In the genomic region with DNA sequence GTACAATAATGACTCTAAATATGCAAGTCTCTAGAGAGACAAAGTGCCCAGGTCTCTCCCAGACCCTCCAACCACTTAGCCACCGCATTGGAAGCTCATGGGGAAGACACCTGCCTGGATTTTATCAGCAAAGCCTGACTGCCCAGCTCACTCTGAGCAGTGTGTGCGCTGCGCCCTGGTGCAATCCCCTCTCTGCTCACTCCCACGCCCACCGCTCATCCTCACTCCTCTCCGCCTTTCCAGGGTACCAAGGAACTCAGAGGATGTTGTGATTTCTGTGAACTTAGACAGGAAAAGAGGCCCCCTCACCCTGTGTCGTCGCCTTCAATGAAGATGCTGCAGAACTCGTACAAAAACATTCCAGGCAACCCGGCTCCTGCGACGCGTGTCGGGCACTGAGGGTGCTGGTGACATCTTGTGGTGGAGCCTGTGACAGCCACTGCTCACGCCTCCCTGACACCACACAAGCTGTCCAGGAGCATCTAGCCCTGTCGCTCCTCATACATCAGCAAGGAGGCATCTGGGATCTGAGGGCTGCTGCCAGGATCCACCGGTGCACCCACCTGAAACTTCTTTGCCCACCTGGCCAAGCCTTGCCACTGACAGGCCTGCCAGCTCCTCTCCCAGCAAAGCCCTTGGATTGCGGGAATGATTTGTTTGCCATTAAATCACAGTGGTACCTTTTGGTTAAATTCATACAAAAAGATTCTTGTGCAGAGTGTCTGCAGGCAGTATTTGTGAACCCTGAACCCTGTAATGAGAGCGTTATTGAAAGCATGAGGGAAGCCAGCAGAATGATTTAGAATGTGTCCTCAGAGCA, we compare ENCODE assay signal across 10 cellular contexts.
DNase-seq lines count a peak whose midpoint lies in the region; ATAC-seq and TF ChIP-seq lines count a peak whose summit lies in the region.
"Had no signal": no experiment of that assay in that cellular context is flagged by ENCODE, and none has a peak within 500 bp of the region (broad histone marks: within the 10 kb centered on the region; RNA-seq: fewer than 3 reads in every experiment).

No MANE protein-coding gene starts in this region.

- DNase-seq in HT1080 (ENCODE audit: low read depth) (peak; percentile 30), astrocyte of the spinal cord (ENCODE audit: low read depth, low spot score) (no peak), UCSD-AML1 (lab: John Stamatoyannopoulos, UW; ENCODE audit: unreplicated experiment) (no peak), activated T-cell treated with anti-CD3 and anti-CD28 coated beads for 4 hours (no peak), prostate gland (ENCODE audit: low spot score) (no peak)
- DNase-seq in activated T-cell treated with anti-CD3 and anti-CD28 coated beads, Interleukin-2, amount 50 U/mL, for 4 hours, result no peak

- ATAC-seq in activated T-cell treated with anti-CD3 and anti-CD28 coated beads, Interleukin-2, amount 50 U/mL, for 4 hours, result no peak

- no peak overlapping the region for H3K4me3 ChIP-seq in DOHH2 (ENCODE audit: low read length)
- no peak overlapping the region for H3K4me3 ChIP-seq in astrocyte of the spinal cord (ENCODE audit: low read depth, low read length)
- H3K4me3 ChIP-seq in prostate gland, result no peak overlapping the region
- H3K4me3 ChIP-seq: SK-N-MC had no signal

- H3K9me2 ChIP-seq in DOHH2 (replicated peaks; ENCODE audit: control insufficient read depth, low read length), result no peaks in the 10 kb centered on the region

- peak; percentile 19 for TF ChIP-seq CTCF in DOHH2 (IDR thresholded peaks at IDR 0.05; ENCODE audit: low read depth, low read length, poor library complexity, severe bottlenecking)
- peak; percentile 8 for TF ChIP-seq CTCF in astrocyte of the spinal cord (IDR thresholded peaks at IDR 0.05; ENCODE audit: low read depth, low read length)
- peak; percentile 36 to 55 (median 47) for TF ChIP-seq CTCF in nephron (IDR thresholded peaks at IDR 0.05; ENCODE audit: unreplicated experiment in 3 of 3)
- peak in 1 of 4 experiments; percentile 16 for TF ChIP-seq CTCF in prostate gland (IDR thresholded peaks at IDR 0.05)

- H3K27ac Mint-ChIP-seq in nephron, result peak overlapping the region in 2 of 3 experiments; percentile 18 to 32
- H3K27ac Mint-ChIP-seq: memory B cell had no signal

- H3K4me2 ChIP-seq in DOHH2 (ENCODE audit: low read length), result no peak overlapping the region

- in situ Hi-C loops in astrocyte of the spinal cord (cut with HindIII; ENCODE audit: low sequenced_read_pairs), result no loop called here

- WGBS in prostate gland, result 41% methylated on average over 19 of the region's 19 CpGs

- H3K27me3 ChIP-seq in DOHH2 (ENCODE audit: control insufficient read depth, low read length) (peaks cover 3% of the 10 kb centered on the region; the same call in 1 of the 2 replicates), prostate gland (replicated peaks; ENCODE audit: insufficient read depth) (no peaks in the 10 kb centered on the region)

- no peak for TF ChIP-seq POLR2A in prostate gland (IDR thresholded peaks at IDR 0.05)

- H3K4me1 ChIP-seq in DOHH2 (ENCODE audit: control insufficient read depth, low read length) (peaks cover 7% of the 10 kb centered on the region), prostate gland (replicated peaks) (no peaks in the 10 kb centered on the region)

- H3K27ac ChIP-seq in DOHH2 (ENCODE audit: low read depth, low read length) (no peak overlapping the region), prostate gland (no peak overlapping the region)
- H3K27ac ChIP-seq: SK-N-MC had no signal

- intact Hi-C loops in prostate gland (cut with DNase I), result no loop called here

- peaks cover 22% of the 10 kb centered on the region for H3K4me1 Mint-ChIP-seq in nephron
- no peaks in the 10 kb centered on the region for H3K4me1 Mint-ChIP-seq in activated T-cell treated with anti-CD3 and anti-CD28 coated beads, Interleukin-2, amount 50 U/mL, for 4 hours (ENCODE audit: low read depth)

- H3K9me3 ChIP-seq in DOHH2 (ENCODE audit: control insufficient read depth, insufficient read depth, low read length) (no peaks in the 10 kb centered on the region), prostate gland (no peaks in the 10 kb centered on the region)

- H3K27me3 Mint-ChIP-seq in nephron (ENCODE audit: low read depth), result peaks cover 27% of the 10 kb centered on the region
- no peaks in the 10 kb centered on the region for H3K27me3 Mint-ChIP-seq in activated T-cell treated with anti-CD3 and anti-CD28 coated beads, Interleukin-2, amount 50 U/mL, for 4 hours (ENCODE audit: low read depth)

- no peaks in the 10 kb centered on the region for H3K36me3 ChIP-seq in DOHH2 (ENCODE audit: control insufficient read depth, low read length)
- no peaks in the 10 kb centered on the region for H3K36me3 ChIP-seq in prostate gland

- no peaks in the 10 kb centered on the region for H3K79me2 ChIP-seq in DOHH2 (ENCODE audit: control insufficient read depth, low read length)

- H4K20me1 ChIP-seq in DOHH2 (ENCODE audit: control insufficient read depth, insufficient read depth, low read depth, low read length), result no peaks in the 10 kb centered on the region

- no peaks in the 10 kb centered on the region for H3F3A ChIP-seq in DOHH2 (ENCODE audit: control insufficient read depth, insufficient read depth)

- no peaks in the 10 kb centered on the region for H3K9me3 Mint-ChIP-seq in nephron
- H3K9me3 Mint-ChIP-seq in activated T-cell treated with anti-CD3 and anti-CD28 coated beads, Interleukin-2, amount 50 U/mL, for 4 hours, result no peaks in the 10 kb centered on the region

- no peak overlapping the region for H3K4me3 Mint-ChIP-seq in nephron
- no peak overlapping the region for H3K4me3 Mint-ChIP-seq in activated T-cell treated with anti-CD3 and anti-CD28 coated beads, Interleukin-2, amount 50 U/mL, for 4 hours
- H3K4me3 Mint-ChIP-seq: memory B cell had no signal

- H3K36me3 Mint-ChIP-seq in nephron (ENCODE audit: low read depth), result no peaks in the 10 kb centered on the region
- H3K36me3 Mint-ChIP-seq in activated T-cell treated with anti-CD3 and anti-CD28 coated beads, Interleukin-2, amount 50 U/mL, for 4 hours (ENCODE audit: insufficient read depth), result no peaks in the 10 kb centered on the region
- H3K36me3 Mint-ChIP-seq: memory B cell had no signal
